8 cellular contexts compared by ENCODE assay signal in the genomic region with DNA sequence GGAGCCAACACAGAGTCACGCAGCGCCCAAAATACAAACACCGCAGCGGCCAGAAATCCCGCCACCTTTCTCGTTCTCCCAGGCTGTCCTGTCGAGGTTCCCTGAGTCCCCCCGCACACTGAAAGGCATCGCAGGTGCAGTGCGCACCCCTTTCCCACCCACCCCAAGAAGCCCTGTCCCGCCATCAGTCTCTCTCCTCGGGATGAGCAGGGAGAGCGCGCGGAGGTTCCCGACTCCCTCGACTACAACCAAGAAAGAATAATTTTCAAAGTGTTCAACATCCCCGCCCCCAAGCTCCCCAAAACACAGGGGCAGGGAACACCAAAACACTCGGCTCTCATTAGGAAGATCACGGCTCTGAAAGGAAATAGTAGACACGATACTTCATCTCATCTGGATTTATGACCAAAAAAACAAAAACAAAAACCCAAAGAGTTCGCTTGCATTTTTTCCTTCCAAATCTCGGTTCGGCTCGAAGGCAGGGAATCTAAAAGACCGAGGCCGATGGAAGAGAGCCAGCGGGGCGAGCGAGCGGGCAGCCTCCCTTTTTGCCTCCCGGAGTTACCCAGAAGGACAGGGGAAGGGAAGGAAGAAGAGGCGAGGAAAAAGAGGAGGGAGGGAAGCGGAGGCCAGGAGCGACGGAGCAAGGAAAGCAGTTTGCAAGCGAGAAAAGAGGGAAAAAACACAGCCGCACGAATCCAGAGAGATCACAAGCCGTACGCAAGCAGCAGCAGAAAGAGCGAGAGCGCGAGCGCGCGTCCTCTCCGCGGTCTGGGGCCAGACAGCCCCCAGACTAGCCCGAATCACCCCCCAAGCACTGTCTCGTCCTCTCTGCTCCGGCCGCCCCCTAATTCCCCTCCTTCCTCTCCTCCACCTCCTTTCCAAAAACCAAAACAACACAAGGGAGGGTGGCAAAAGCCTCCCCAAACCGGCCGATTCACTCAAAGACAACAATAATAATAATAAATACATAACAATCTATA. TPM values are rescaled to one million over a fixed set of nuclear protein-coding genes. Genes with fewer than 3 reads are reported as not detected.
A peak's percentile ranks its signal among the peaks of the same experiment; 100 is the strongest.
DNase-seq lines count a peak whose midpoint lies in the region; ATAC-seq and TF ChIP-seq lines count a peak whose summit lies in the region.

No MANE protein-coding gene starts in this region.

- peak overlapping the region; percentile 99 for H3K4me3 Mint-ChIP-seq in activated naive CD4-positive, alpha-beta T cell treated with anti-CD3 and anti-CD28 coated beads, Interleukin-2, amount 10 ng/mL, durations not matched to agents 7 days and 5 days
- H3K4me3 Mint-ChIP-seq in neural progenitor cell, result peak overlapping the region; percentile 95

- intact Hi-C loops in uterus (cut with DNase I; ENCODE audit: low total_unique reads), result loop anchor here (5.0 to 10.0 kb wide), 5 partner anchors 310 to 1403 kb away; partner anchors contain the start of gene LPP

- peak overlapping the region; percentile 90 for H3K4me2 ChIP-seq in neural progenitor cell

- peaks cover 16% of the 10 kb centered on the region for H3K27me3 Mint-ChIP-seq in activated naive CD4-positive, alpha-beta T cell treated with anti-CD3 and anti-CD28 coated beads, Interleukin-2, amount 10 ng/mL, durations not matched to agents 7 days and 5 days
- H3K27me3 Mint-ChIP-seq in neural progenitor cell (ENCODE audit: insufficient read depth, low read depth), result peaks cover 8% of the 10 kb centered on the region

- peaks cover 25% of the 10 kb centered on the region for H4K20me1 ChIP-seq in neural progenitor cell (ENCODE audit: low read depth)

- peak overlapping the region; percentile 99 for H3K27ac ChIP-seq in neural progenitor cell
- peak overlapping the region; percentile 98 to 100 for H3K27ac ChIP-seq in uterus

- H3K9me3 ChIP-seq in neural progenitor cell (ENCODE audit: low read depth) (no peaks in the 10 kb centered on the region), uterus (no peaks in the 10 kb centered on the region)

- no peak for ATAC-seq in HG02870 (IDR thresholded peaks at IDR 0.05; ENCODE audit: unreplicated experiment)

- H3K36me3 ChIP-seq in neural progenitor cell (no peaks in the 10 kb centered on the region), uterus (no peaks in the 10 kb centered on the region)

- CTCF ChIA-PET in activated naive CD4-positive, alpha-beta T cell treated with anti-CD3 and anti-CD28 coated beads, Interleukin-2, amount 10 ng/mL, durations not matched to agents 7 days and 5 days (lab: Charles Lee), result interaction anchor here (0.9 to 5.5 kb wide), 7 partner anchors 56 to 1297 kb away, joined by 3 to 50 read pairs (median 8); no protein-coding TSS in a partner anchor

- peaks cover 58% of the 10 kb centered on the region for H3K4me1 Mint-ChIP-seq in activated naive CD4-positive, alpha-beta T cell treated with anti-CD3 and anti-CD28 coated beads, Interleukin-2, amount 10 ng/mL, durations not matched to agents 7 days and 5 days
- peaks cover 68% of the 10 kb centered on the region for H3K4me1 Mint-ChIP-seq in neural progenitor cell

- peaks cover 26% of the 10 kb centered on the region for H3K36me3 Mint-ChIP-seq in activated naive CD4-positive, alpha-beta T cell treated with anti-CD3 and anti-CD28 coated beads, Interleukin-2, amount 10 ng/mL, durations not matched to agents 7 days and 5 days
- no peaks in the 10 kb centered on the region for H3K36me3 Mint-ChIP-seq in neural progenitor cell

- TF ChIP-seq POLR2A in uterus (IDR thresholded peaks at IDR 0.05), result no peak

- peak overlapping the region; percentile 100 for H3K27ac Mint-ChIP-seq in activated naive CD4-positive, alpha-beta T cell treated with anti-CD3 and anti-CD28 coated beads, Interleukin-2, amount 10 ng/mL, durations not matched to agents 7 days and 5 days
- H3K27ac Mint-ChIP-seq in neural progenitor cell, result peak overlapping the region; percentile 100

- H3K79me2 ChIP-seq in neural progenitor cell (ENCODE audit: low read depth), result peaks cover 29% of the 10 kb centered on the region

- H2AFZ ChIP-seq in neural progenitor cell (replicated peaks), result no peak overlapping the region

- H3K9me3 Mint-ChIP-seq in activated naive CD4-positive, alpha-beta T cell treated with anti-CD3 and anti-CD28 coated beads, Interleukin-2, amount 10 ng/mL, durations not matched to agents 7 days and 5 days, result no peaks in the 10 kb centered on the region
- no peaks in the 10 kb centered on the region for H3K9me3 Mint-ChIP-seq in neural progenitor cell

- peaks cover 37% of the 10 kb centered on the region for H3K4me1 ChIP-seq in neural progenitor cell
- H3K4me1 ChIP-seq in uterus, result peaks cover 4 to 8% of the 10 kb centered on the region in 2 donors

- H3F3A ChIP-seq in neural progenitor cell (ENCODE audit: low read depth), result peaks cover 51% of the 10 kb centered on the region

- H3K4me3 ChIP-seq in neural progenitor cell (peak overlapping the region; percentile 78), uterus (peak overlapping the region; percentile 63 to 86)

- H3K9ac ChIP-seq in neural progenitor cell, result peak overlapping the region; percentile 69

- peak; percentile 27 to 40 for DNase-seq in NCI-H2081 (lab: John Stamatoyannopoulos, UW)
- no peak for DNase-seq in NCI-H2081 treated with DMSO at 0.1 percent for 48 hours (lab: John Stamatoyannopoulos, UW)
- peak; percentile 81 for DNase-seq in OCI-M1 (lab: John Stamatoyannopoulos, UW)
- peak; percentile 66 for DNase-seq in activated naive CD4-positive, alpha-beta T cell treated with anti-CD3 and anti-CD28 coated beads, Interleukin-2, amount 10 ng/mL, durations not matched to agents 7 days and 5 days
- peak; percentile 30 for DNase-seq in germinal center (ENCODE audit: low spot score)
- peak; percentile 73 for DNase-seq in neural progenitor cell (ENCODE audit: low spot score)
- DNase-seq in uterus, result peak; percentile 56 to 70

- peaks cover 10% of the 10 kb centered on the region for H3K27me3 ChIP-seq in neural progenitor cell
- no peaks in the 10 kb centered on the region for H3K27me3 ChIP-seq in uterus

- TF ChIP-seq CTCF in neural progenitor cell (IDR thresholded peaks at IDR 0.05) (no peak), uterus (IDR thresholded peaks at IDR 0.05) (no peak)

RNA-seq across cellular contexts. Expression of gene BCL6, which starts 0.8 kb away (rescaled TPM):
- total RNA-seq in neural progenitor cell (ENCODE audit: low replicate concordance) (14.2 and 20.3 TPM in 2 replicates), uterus (100 to 1,000 TPM in 1 of 4 donors, 10 to 100 TPM in 2, 1 to 10 TPM in 1; 6.6 to 188 (median 51.0) TPM)

RNA-seq across cellular contexts. Expression of gene RTP2, which starts 42.1 kb away (rescaled TPM):
- total RNA-seq in neural progenitor cell (ENCODE audit: low replicate concordance) (not detected in 2 replicates), uterus (not detected)
